34 cellular contexts compared by ENCODE assay signal in genomic region chr2:71346065-71346464, GRCh38.
"Had no signal": no experiment of that assay in that cellular context is flagged by ENCODE, and none has a peak within 500 bp of the region (broad histone marks: within the 10 kb centered on the region; RNA-seq: fewer than 3 reads in every experiment).

No MANE protein-coding gene starts in this region.

- H3K9me3 ChIP-seq: adrenal gland, ascending aorta, body of pancreas, breast epithelium had no signal

- H3K4me1 ChIP-seq: breast epithelium had no signal

- H3K27me3 ChIP-seq: adrenal gland, ascending aorta, body of pancreas, brain microvascular endothelial cell, breast epithelium, cardiac muscle cell had no signal

- ATAC-seq: activated naive CD4-positive, alpha-beta T cell treated with anti-CD3 and anti-CD28 coated beads, Interleukin-2, amount 50 U/mL, for 72 hours; activated naive CD8-positive, alpha-beta T cell treated with anti-CD3 and anti-CD28 coated beads, Interleukin-2, amount 50 U/mL, for 24 hours; activated T-cell treated with anti-CD3 and anti-CD28 coated beads, Interleukin-2, amount 50 U/mL, for 4 hours; activated T-cell treated with anti-CD3 and anti-CD28 coated beads, Interleukin-2, amount 50 U/mL, for 72 hours; activated T-helper 17 cell treated with anti-CD3 and anti-CD28 coated beads, Interleukin-2, amount 50 U/mL, for 72 hours; body of pancreas had no signal

- H3K36me3 ChIP-seq: breast epithelium had no signal

- FAIRE-seq: astrocyte, bronchial epithelial cell had no signal

- DNase-seq: activated effector memory CD4-positive, alpha-beta T cell treated with anti-CD3 and anti-CD28 coated beads, Interleukin-2, amount 50 U/mL, for 16 hours; activated effector memory CD4-positive, alpha-beta T cell treated with Interleukin-2 at 50 U/mL for 16 hours; activated gamma-delta T cell; activated gamma-delta T cell treated with Interleukin-2 at 50 U/mL for 16 hours; activated naive CD4-positive, alpha-beta T cell; activated naive CD4-positive, alpha-beta T cell treated with anti-CD3 and anti-CD28 coated beads for 36 hours; activated naive CD4-positive, alpha-beta T cell treated with anti-CD3 and anti-CD28 coated beads, Interleukin-2, amount 10 ng/mL, durations not matched to agents 7 days and 5 days; activated naive CD4-positive, alpha-beta T cell treated with anti-CD3 and anti-CD28 coated beads, Interleukin-2, amount 50 U/mL, for 16 hours; activated naive CD4-positive, alpha-beta T cell treated with Interleukin-2 at 50 U/mL for 16 hours; activated naive CD8-positive, alpha-beta T cell treated with anti-CD3 and anti-CD28 coated beads for 36 hours; activated naive CD8-positive, alpha-beta T cell treated with anti-CD3 and anti-CD28 coated beads, Interleukin-2, amount 10 ng/mL, durations not matched to agents 7 days and 5 days; activated naive CD8-positive, alpha-beta T cell treated with anti-CD3 and anti-CD28 coated beads, Interleukin-2, amount 50 U/mL, for 24 hours; activated T-cell treated with anti-CD3 and anti-CD28 coated beads, Interleukin-2, amount 50 U/mL, for 1 hour; activated T-cell treated with anti-CD3 and anti-CD28 coated beads, Interleukin-2, amount 50 U/mL, for 24 hours; activated T-cell treated with anti-CD3 and anti-CD28 coated beads, Interleukin-2, amount 50 U/mL, for 4 hours; activated T-cell treated with anti-CD3 and anti-CD28 coated beads, Interleukin-2, amount 50 U/mL, for 48 hours; activated T-cell treated with anti-CD3 and anti-CD28 coated beads, Interleukin-2, amount 50 U/mL, for 72 hours; adrenal gland; amniotic stem cell; amygdala; anterior cingulate cortex; aorta; body of pancreas; brain microvascular endothelial cell; caudate nucleus; central memory CD4-positive, alpha-beta T cell; cerebellar nuclear complex had no signal

- H3K4me3 ChIP-seq: adrenal gland, ascending aorta, body of pancreas, breast epithelium, cardiac muscle cell had no signal

- H3K27ac ChIP-seq: adrenal gland, ascending aorta, body of pancreas, brain microvascular endothelial cell, breast epithelium, cardiac muscle cell had no signal
